In genomic region chr6:32519117-32519909, GRCh38 we compare ENCODE assay signal across 1 cellular context.
TF ChIP-seq lines count a peak whose summit lies in the region.

No MANE protein-coding gene starts in this region.

TF ChIP-seq in HEK293, 187 proteins besides CTCF, POLR2A, EP300 and RAD21 (continued from another document and continues in another):
- TF ChIP-seq HIC1 (tag by site-specific recombination; IDR thresholded peaks at IDR 0.05) (no peak), ZNF837 (tag by site-specific recombination; IDR thresholded peaks at IDR 0.05) (no peak), MYNN (tag by site-specific recombination; IDR thresholded peaks at IDR 0.05; ENCODE audit: borderline replicate concordance) (no peak), ZNF585B (tag by site-specific recombination; IDR thresholded peaks at IDR 0.05) (no peak), ZNF221 (tag by site-specific recombination; IDR thresholded peaks at IDR 0.05; ENCODE audit: borderline replicate concordance) (no peak), ZSCAN30 (tag by site-specific recombination; IDR thresholded peaks at IDR 0.05) (no peak), OVOL3 (tag by site-specific recombination; IDR thresholded peaks at IDR 0.05) (no peak), ZNF23 (tag by site-specific recombination; IDR thresholded peaks at IDR 0.05; ENCODE audit: borderline replicate concordance) (no peak), HOXA7 (CRISPR knock-in tag; IDR thresholded peaks at IDR 0.05; ENCODE audit: borderline replicate concordance) (no peak), ZNF501 (tag by site-specific recombination; IDR thresholded peaks at IDR 0.05) (no peak), ZNF155 (tag by site-specific recombination; IDR thresholded peaks at IDR 0.05) (no peak), ZNF214 (tag by site-specific recombination; IDR thresholded peaks at IDR 0.05; ENCODE audit: borderline replicate concordance) (no peak), ZNF292 (tag by site-specific recombination; IDR thresholded peaks at IDR 0.05; ENCODE audit: borderline replicate concordance, low read depth) (no peak), ZNF24 (tag by site-specific recombination; IDR thresholded peaks at IDR 0.05) (no peak), ZNF623 (tag by site-specific recombination; IDR thresholded peaks at IDR 0.05) (no peak), ZNF354C (tag by site-specific recombination; IDR thresholded peaks at IDR 0.05; ENCODE audit: borderline replicate concordance, low read depth) (no peak), MEIS1 (CRISPR knock-in tag; IDR thresholded peaks at IDR 0.05; ENCODE audit: borderline replicate concordance) (no peak), ZNF37A (tag by site-specific recombination; IDR thresholded peaks at IDR 0.05) (no peak), ZNF274 (IDR thresholded peaks at IDR 0.05; ENCODE audit: low read length) (no peak), ZNF274 (tag by site-specific recombination; IDR thresholded peaks at IDR 0.05; ENCODE audit: borderline replicate concordance) (no peak), ZNF184 (tag by site-specific recombination; IDR thresholded peaks at IDR 0.05) (no peak), ZBTB21 (tag by site-specific recombination; IDR thresholded peaks at IDR 0.05) (no peak), ZNF518A (tag by site-specific recombination; conservative IDR thresholded peaks at IDR 0.05; ENCODE audit: low read depth) (no peak), ZNF560 (tag by site-specific recombination; IDR thresholded peaks at IDR 0.05; ENCODE audit: borderline replicate concordance) (no peak), ZNF626 (tag by site-specific recombination; IDR thresholded peaks at IDR 0.05) (no peak), ZFP37 (tag by site-specific recombination; IDR thresholded peaks at IDR 0.05) (no peak), KLF9 (tag by site-specific recombination; IDR thresholded peaks at IDR 0.05; ENCODE audit: low read depth) (no peak), ZNF2 (tag by site-specific recombination; IDR thresholded peaks at IDR 0.05) (no peak), ZBTB11 (tag by site-specific recombination; conservative IDR thresholded peaks at IDR 0.05; ENCODE audit: low read depth) (no peak), ZNF548 (tag by site-specific recombination; IDR thresholded peaks at IDR 0.05) (no peak), ZNF521 (tag by site-specific recombination; IDR thresholded peaks at IDR 0.05) (no peak), PRDM2 (tag by site-specific recombination; IDR thresholded peaks at IDR 0.05; ENCODE audit: borderline replicate concordance) (no peak), ZFP41 (tag by site-specific recombination; IDR thresholded peaks at IDR 0.05; ENCODE audit: borderline replicate concordance) (no peak), ZNF174 (tag by site-specific recombination; IDR thresholded peaks at IDR 0.05) (no peak), MZF1 (tag by site-specific recombination; IDR thresholded peaks at IDR 0.05; ENCODE audit: borderline replicate concordance) (no peak), ZSCAN4 (tag by site-specific recombination; IDR thresholded peaks at IDR 0.05) (no peak), PATZ1 (tag by site-specific recombination; IDR thresholded peaks at IDR 0.05) (peak; percentile 36; the same call in 1 of the 2 replicates), ZBTB20 (tag by site-specific recombination; IDR thresholded peaks at IDR 0.05) (no peak), ZBTB8A (tag by site-specific recombination; IDR thresholded peaks at IDR 0.05) (no peak), ZNF416 (tag by site-specific recombination; IDR thresholded peaks at IDR 0.05) (no peak), ZBTB6 (tag by site-specific recombination; IDR thresholded peaks at IDR 0.05) (0 out of 2 replicates have a peak, but pooled peaks have one; percentile 21), KLF8 (tag by site-specific recombination; IDR thresholded peaks at IDR 0.05) (peak; percentile 60; the same call in 1 of the 2 replicates), SALL2 (tag by site-specific recombination; IDR thresholded peaks at IDR 0.05; ENCODE audit: borderline replicate concordance) (no peak)
